Comparison of ENCODE assay signal across 27 cellular contexts in genomic region chr5:163596536-163596935, GRCh38.
A peak's percentile ranks its signal among the peaks of the same experiment; 100 is the strongest.
DNase-seq lines count a peak whose midpoint lies in the region; ATAC-seq, FAIRE-seq and TF ChIP-seq lines count a peak whose summit lies in the region.
"Had no signal": no experiment of that assay in that cellular context is flagged by ENCODE, and none has a peak within 500 bp of the region (broad histone marks: within the 10 kb centered on the region; RNA-seq: fewer than 3 reads in every experiment).

No MANE protein-coding gene starts in this region.

- peak; percentile 10 for DNase-seq in SK-N-SH
- DNase-seq in NCI-H69 (lab: John Stamatoyannopoulos, UW): peak; percentile 71
- DNase-seq in EL: no peak
- DNase-seq in retina: no peak
- DNase-seq in C1 segment of cervical spinal cord (lab: John Stamatoyannopoulos, UW): no peak
- no peak for DNase-seq in HFFc6
- DNase-seq: ACHN; Caco-2; CD4-positive, alpha-beta memory T cell; DMS53; H7; KG1; NCI-H1092; NCI-H1436; NCI-H187 treated with DMSO at 0.1 percent for 48 hours; NCI-H2107; NCI-H510A; OCI-M1 had no signal

- TF ChIP-seq RAD21 in SK-N-SH (IDR thresholded peaks at IDR 0.05; ENCODE audit: low read length): no peak

- no peak overlapping the region for H3K27ac Mint-ChIP-seq in HFFc6
- H3K27ac Mint-ChIP-seq: CD4-positive, alpha-beta memory T cell had no signal

- H3K9ac ChIP-seq in SK-N-SH: no peak overlapping the region
- H3K9ac ChIP-seq: BLaER1 had no signal

- H3K4me1 Mint-ChIP-seq in HFFc6 (ENCODE audit: low read depth): no peaks in the 10 kb centered on the region
- H3K4me1 Mint-ChIP-seq: CD4-positive, alpha-beta memory T cell had no signal

- peaks cover 14% of the 10 kb centered on the region for H3K27me3 Mint-ChIP-seq in HFFc6 (ENCODE audit: insufficient read depth)

- H4K20me1 ChIP-seq in SK-N-SH (ENCODE audit: insufficient read depth): no peaks in the 10 kb centered on the region
- H4K20me1 ChIP-seq: BLaER1 had no signal

- no peak overlapping the region for H3K4me2 ChIP-seq in SK-N-SH
- H3K4me2 ChIP-seq: BLaER1 had no signal

- H3K9me3 ChIP-seq in SK-N-SH: no peaks in the 10 kb centered on the region
- H3K9me3 ChIP-seq: BLaER1, Caco-2 had no signal

- H3K9me3 Mint-ChIP-seq in HFFc6: no peaks in the 10 kb centered on the region

- H3K36me3 Mint-ChIP-seq in HFFc6 (ENCODE audit: low read depth): no peaks in the 10 kb centered on the region
- H3K36me3 Mint-ChIP-seq: CD4-positive, alpha-beta memory T cell had no signal

- H3F3A ChIP-seq in SK-N-SH (replicated peaks; ENCODE audit: insufficient read depth): no peaks in the 10 kb centered on the region

- no peak for ATAC-seq in SK-N-SH treated with all-trans-retinoic acid at 6 μM for 48 hours
- ATAC-seq: HepG2, Right ventricle myocardium inferior had no signal

- no peak overlapping the region for H2AFZ ChIP-seq in SK-N-SH (ENCODE audit: low read depth)

- TF ChIP-seq CTCF in SK-N-SH (IDR thresholded peaks at IDR 0.05) (no peak), HFFc6 (IDR thresholded peaks at IDR 0.05) (no peak)

- no peaks in the 10 kb centered on the region; the same call in 1 of the 2 replicates for H3K27me3 ChIP-seq in SK-N-SH (ENCODE audit: insufficient read depth)
- H3K27me3 ChIP-seq: BLaER1 had no signal

- CTCF ChIA-PET in SK-N-SH (lab: Yijun Ruan, JAX): interaction anchor here (1.5 kb wide), 1 partner anchor 15 kb away, joined by 3 read pairs; no protein-coding TSS in a partner anchor

- no peak overlapping the region for H3K4me3 ChIP-seq in SK-N-SH (ENCODE audit: low read depth in 2 of 2, low read length in 1 of 2)
- H3K4me3 ChIP-seq: BLaER1, SK-N-MC had no signal

- no peak for TF ChIP-seq EP300 in SK-N-SH (IDR thresholded peaks at IDR 0.05; ENCODE audit: borderline replicate concordance in 1 of 2, low read depth in 1 of 2, low read length in 1 of 2)

- H3K9me2 ChIP-seq in SK-N-SH: no peaks in the 10 kb centered on the region

- POLR2A ChIA-PET in SK-N-SH (lab: Yijun Ruan, JAX): no interaction called here

- FAIRE-seq in endometrium (lab: Jason Lieb, UNC): peak; percentile 87
- FAIRE-seq: HepG2, RCC 7860 had no signal

- WGBS in SK-N-SH (ENCODE audit: low lambda C conversion rate): 27% methylated on average over 4 of the region's 4 CpGs

- no peaks in the 10 kb centered on the region for H3K36me3 ChIP-seq in SK-N-SH (replicated peaks in 1 of 2; ENCODE audit: control insufficient read depth in 1 of 2, insufficient read depth in 2 of 2, low read length in 1 of 2)
- H3K36me3 ChIP-seq: BLaER1 had no signal

- no peak overlapping the region for H3K4me3 Mint-ChIP-seq in HFFc6
- H3K4me3 Mint-ChIP-seq: CD4-positive, alpha-beta memory T cell had no signal

- no peaks in the 10 kb centered on the region for H3K79me2 ChIP-seq in SK-N-SH (ENCODE audit: insufficient read depth)

- no peak overlapping the region for H3K27ac ChIP-seq in SK-N-SH (ENCODE audit: low read depth in 2 of 2, low read length in 1 of 2)
- H3K27ac ChIP-seq: 22Rv1, BLaER1, HL-60, SK-N-MC had no signal

- H3K4me1 ChIP-seq in SK-N-SH (ENCODE audit: control insufficient read depth in 1 of 2, insufficient read depth in 2 of 2, low read depth in 1 of 2, low read length in 1 of 2): peaks cover 0 to 3% of the 10 kb centered on the region in 2 experiments; a peak in 1 of 4 replicates
- H3K4me1 ChIP-seq: BLaER1, Caco-2 had no signal

TF ChIP-seq in SK-N-SH, 30 proteins besides CTCF, POLR2A, EP300 and RAD21:
- no peak for TF ChIP-seq RXRA (IDR thresholded peaks at IDR 0.05; ENCODE audit: borderline replicate concordance, low read depth)
- TF ChIP-seq NRF1 (IDR thresholded peaks at IDR 0.05; ENCODE audit: low read depth, low read length): no peak
- TF ChIP-seq USF2 (IDR thresholded peaks at IDR 0.05; ENCODE audit: borderline replicate concordance, low read depth, low read length): no peak
- TF ChIP-seq IRF3 (IDR thresholded peaks at IDR 0.05; ENCODE audit: low read depth, low read length): no peak
- TF ChIP-seq TCF12 (IDR thresholded peaks at IDR 0.05): no peak
- no peak for TF ChIP-seq CHD2 (IDR thresholded peaks at IDR 0.05; ENCODE audit: low read length, partially characterized antibody)
- no peak for TF ChIP-seq GABPA (IDR thresholded peaks at IDR 0.05; ENCODE audit: low read depth)

TF ChIP-seq in SK-N-SH treated with all-trans-retinoic acid at 6 μM for 48 hours, 23 proteins besides CTCF, POLR2A, EP300 and RAD21:
- TF ChIP-seq OSR1 (CRISPR knock-in tag; IDR thresholded peaks at IDR 0.05) (no peak), BACH2 (CRISPR knock-in tag; IDR thresholded peaks at IDR 0.05; ENCODE audit: borderline replicate concordance) (no peak), ZFP3 (CRISPR knock-in tag; IDR thresholded peaks at IDR 0.05) (no peak), TSHZ2 (CRISPR knock-in tag; IDR thresholded peaks at IDR 0.05) (no peak), POU6F1 (CRISPR knock-in tag; IDR thresholded peaks at IDR 0.05; ENCODE audit: borderline replicate concordance, low read depth) (no peak), ESRRG (CRISPR knock-in tag; IDR thresholded peaks at IDR 0.05) (no peak), CREB5 (CRISPR knock-in tag; IDR thresholded peaks at IDR 0.05; ENCODE audit: low read depth) (no peak), ZFP30 (CRISPR knock-in tag; IDR thresholded peaks at IDR 0.05) (no peak), SNAI2 (CRISPR knock-in tag; IDR thresholded peaks at IDR 0.05) (no peak), ISL1 (CRISPR knock-in tag; IDR thresholded peaks at IDR 0.05) (no peak), TCF4 (CRISPR knock-in tag; IDR thresholded peaks at IDR 0.05; ENCODE audit: borderline replicate concordance) (no peak), ZNF565 (CRISPR knock-in tag; conservative IDR thresholded peaks at IDR 0.05; ENCODE audit: low read depth) (no peak)

Comparison
In these comparisons a context has a peak if more than half of its experiments do, and no peak if none do; other contexts are left out.
1. DNase-seq: peak in SK-N-SH (single experiment) and NCI-H69 (single experiment); none in EL (single experiment), retina (single experiment), C1 segment of cervical spinal cord (0 of 14) and HFFc6 (single experiment).